ENCODE assay signal across 8 cellular contexts in the genomic region with DNA sequence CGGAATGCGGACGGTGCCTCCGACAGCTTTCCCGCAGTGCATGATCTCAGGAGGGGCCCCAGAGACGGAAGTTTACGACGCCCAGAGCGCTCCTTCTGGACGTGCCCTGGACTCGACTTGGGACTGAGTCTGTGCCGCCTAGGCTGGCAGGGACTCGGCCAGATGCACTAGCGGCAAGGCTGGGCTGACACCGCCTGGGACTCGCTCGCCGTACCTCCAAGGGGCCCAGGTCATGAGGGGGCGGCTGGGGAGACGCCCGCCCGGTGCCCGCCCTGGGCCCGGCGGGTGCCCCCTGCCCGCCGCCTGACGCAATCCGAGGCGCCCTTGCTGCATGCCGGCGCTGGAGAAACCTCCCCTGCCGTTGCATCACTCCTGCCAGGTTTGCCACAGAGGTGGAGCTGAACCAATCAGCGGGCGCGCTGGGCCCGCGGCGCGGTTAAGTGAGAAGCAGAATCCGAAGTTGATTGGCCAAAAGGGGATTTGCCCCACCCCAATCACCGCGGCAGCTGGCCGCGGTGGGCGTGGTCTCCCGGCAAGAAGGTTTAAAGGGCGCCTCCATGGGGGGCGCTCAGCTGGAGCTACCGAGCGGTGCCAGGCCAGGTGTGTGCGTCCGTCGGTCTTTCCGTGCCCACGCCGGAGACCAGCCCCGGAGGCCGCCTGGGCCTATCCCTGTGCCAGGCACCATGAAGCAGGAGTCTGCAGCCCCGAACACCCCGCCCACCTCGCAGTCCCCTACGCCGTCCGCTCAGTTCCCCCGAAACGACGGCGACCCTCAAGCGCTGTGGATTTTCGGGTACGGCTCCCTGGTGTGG. TPM values are rescaled to one million over a fixed set of nuclear protein-coding genes. Genes with fewer than 3 reads are reported as not detected.
DNase-seq lines count a peak whose midpoint lies in the region; ATAC-seq and TF ChIP-seq lines count a peak whose summit lies in the region.

A gene with protein sequence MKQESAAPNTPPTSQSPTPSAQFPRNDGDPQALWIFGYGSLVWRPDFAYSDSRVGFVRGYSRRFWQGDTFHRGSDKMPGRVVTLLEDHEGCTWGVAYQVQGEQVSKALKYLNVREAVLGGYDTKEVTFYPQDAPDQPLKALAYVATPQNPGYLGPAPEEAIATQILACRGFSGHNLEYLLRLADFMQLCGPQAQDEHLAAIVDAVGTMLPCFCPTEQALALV (plus strand): TSS at position 571 of the 812 bp plus-strand sequence. CDS start 113 bp downstream, at position 684.

- POLR2A ChIA-PET in activated CD4-positive, alpha-beta T cell treated with anti-CD3 and anti-CD28 coated beads, Interleukin-2, amount 10 ng/mL, durations not matched to agents 7 days and 5 days (lab: Charles Lee) = interaction anchor here (0.7 kb wide), 1 partner anchor 11 kb away, joined by 3 read pairs; no protein-coding TSS in a partner anchor

- DNase-seq in GM19240 (ENCODE audit: insufficient read length, low spot score) = peak; percentile 99
- DNase-seq in NCI-H524 treated with DMSO at 0.1 percent for 48 hours (lab: John Stamatoyannopoulos, UW) = peak; percentile 86
- DNase-seq in activated CD4-positive, alpha-beta T cell treated with anti-CD3 and anti-CD28 coated beads, Interleukin-2, amount 10 ng/mL, durations not matched to agents 7 days and 5 days = peak; percentile 98
- peak; percentile 97 for DNase-seq in stimulated activated CD4-positive, alpha-beta T cell treated with anti-CD3 and anti-CD28 coated beads, Interleukin-4, amount 100 ng/mL, for 1 hour

- ATAC-seq in HG03457 (IDR thresholded peaks at IDR 0.05; ENCODE audit: unreplicated experiment) = peak; percentile 80

- peak in 1 of 2 donors; percentile 10 for TF ChIP-seq RAD21 in liver (IDR thresholded peaks at IDR 0.05)

- under 1% methylated on average over 72 of the region's 72 CpGs for WGBS in liver

- H3K9me3 ChIP-seq in BLaER1 treated with 17β-estradiol and CSF1 and Interleukin-3, amounts not matched to agents 10 nM and 100 nM (replicated peaks in 1 of 11) = no peaks in the 10 kb centered on the region
- no peaks in the 10 kb centered on the region for H3K9me3 ChIP-seq in liver (ENCODE audit: control insufficient read depth in 4 of 4, low read length in 3 of 4)

- intact Hi-C loops in dendritic cell treated with granulocyte-macrophage colony-stimulating factor and Interleukin-4, amounts not matched to agents 40 ng/mL and 50 ng/mL, for 4 days (cut with micrococcal nuclease) = no loop called here

- no peak for TF ChIP-seq CTCF in liver (IDR thresholded peaks at IDR 0.05; ENCODE audit: low read depth, low read length, missing input control)

- CTCF ChIA-PET in activated CD4-positive, alpha-beta T cell treated with anti-CD3 and anti-CD28 coated beads, Interleukin-2, amount 10 ng/mL, durations not matched to agents 7 days and 5 days (lab: Charles Lee) = interaction anchor here (0.5 to 9.1 kb wide), 8 partner anchors 10 to 265 kb away, joined by 3 to 59 read pairs (median 8); no protein-coding TSS in a partner anchor

- peak within 1 kb of the TSS; percentile 94 for H3K27ac Mint-ChIP-seq in activated CD4-positive, alpha-beta T cell treated with anti-CD3 and anti-CD28 coated beads, Interleukin-2, amount 10 ng/mL, durations not matched to agents 7 days and 5 days
- H3K27ac Mint-ChIP-seq in dendritic cell treated with granulocyte-macrophage colony-stimulating factor and Interleukin-4, amounts not matched to agents 40 ng/mL and 50 ng/mL, for 4 days = peak within 1 kb of the TSS; percentile 42

- peak within 1 kb of the TSS; percentile 73 to 89 (median 81) for H3K9ac ChIP-seq in BLaER1 treated with 17β-estradiol and CSF1 and Interleukin-3, amounts not matched to agents 10 nM and 100 nM
- H3K9ac ChIP-seq in liver (ENCODE audit: low read depth in 1 of 2, low read length in 2 of 2) = peak within 1 kb of the TSS in 1 of 2 donors; percentile 83

- H3K4me3 ChIP-seq in BLaER1 treated with 17β-estradiol and CSF1 and Interleukin-3, amounts not matched to agents 10 nM and 100 nM = peak within 1 kb of the TSS; percentile 70 to 92 (median 79)
- H3K4me3 ChIP-seq in liver (ENCODE audit: low read depth in 1 of 3, low read length in 3 of 3) = peak within 1 kb of the TSS; percentile 62 to 86 (median 79)

- H3K9me3 Mint-ChIP-seq in activated CD4-positive, alpha-beta T cell treated with anti-CD3 and anti-CD28 coated beads, Interleukin-2, amount 10 ng/mL, durations not matched to agents 7 days and 5 days = no peaks in the 10 kb centered on the region
- no peaks in the 10 kb centered on the region for H3K9me3 Mint-ChIP-seq in dendritic cell treated with granulocyte-macrophage colony-stimulating factor and Interleukin-4, amounts not matched to agents 40 ng/mL and 50 ng/mL, for 4 days

- peak within 1 kb of the TSS; percentile 79 to 97 (median 91) for H3K4me2 ChIP-seq in BLaER1 treated with 17β-estradiol and CSF1 and Interleukin-3, amounts not matched to agents 10 nM and 100 nM

- peaks cover 57 to 71% (median 65%) of the 10 kb centered on the region in 10 experiments for H3K4me1 ChIP-seq in BLaER1 treated with 17β-estradiol and CSF1 and Interleukin-3, amounts not matched to agents 10 nM and 100 nM
- H3K4me1 ChIP-seq in liver (ENCODE audit: control insufficient read depth in 4 of 4, insufficient read depth in 4 of 4, low read length in 3 of 4) = peaks cover 8 to 38% (median 25%) of the 10 kb centered on the region in 4 donors

- no peaks in the 10 kb centered on the region for H3K27me3 ChIP-seq in BLaER1 treated with 17β-estradiol and CSF1 and Interleukin-3, amounts not matched to agents 10 nM and 100 nM
- no peaks in the 10 kb centered on the region for H3K27me3 ChIP-seq in liver (ENCODE audit: control insufficient read depth in 4 of 4, insufficient read depth in 4 of 4, low read length in 3 of 4)

- peak within 1 kb of the TSS; percentile 74 to 95 (median 84) for H3K27ac ChIP-seq in BLaER1 treated with 17β-estradiol and CSF1 and Interleukin-3, amounts not matched to agents 10 nM and 100 nM
- peak within 1 kb of the TSS; percentile 89 to 91 for H3K27ac ChIP-seq in liver (ENCODE audit: low read depth in 1 of 2, low read length in 2 of 2)

- H3K4me3 Mint-ChIP-seq in activated CD4-positive, alpha-beta T cell treated with anti-CD3 and anti-CD28 coated beads, Interleukin-2, amount 10 ng/mL, durations not matched to agents 7 days and 5 days = peak within 1 kb of the TSS; percentile 94
- H3K4me3 Mint-ChIP-seq in dendritic cell treated with granulocyte-macrophage colony-stimulating factor and Interleukin-4, amounts not matched to agents 40 ng/mL and 50 ng/mL, for 4 days = peak within 1 kb of the TSS; percentile 85

- no peaks in the 10 kb centered on the region for H3K27me3 Mint-ChIP-seq in activated CD4-positive, alpha-beta T cell treated with anti-CD3 and anti-CD28 coated beads, Interleukin-2, amount 10 ng/mL, durations not matched to agents 7 days and 5 days
- peaks cover 23% of the 10 kb centered on the region for H3K27me3 Mint-ChIP-seq in dendritic cell treated with granulocyte-macrophage colony-stimulating factor and Interleukin-4, amounts not matched to agents 40 ng/mL and 50 ng/mL, for 4 days

- H4K20me1 ChIP-seq in BLaER1 treated with 17β-estradiol and CSF1 and Interleukin-3, amounts not matched to agents 10 nM and 100 nM = peaks cover 0 to 46% (median 30%) of the 10 kb centered on the region in 11 experiments; a peak in 14 of 22 replicates

- peaks cover 15 to 33% (median 22%) of the 10 kb centered on the region in 11 experiments; a peak in 21 of 22 replicates for H3K36me3 ChIP-seq in BLaER1 treated with 17β-estradiol and CSF1 and Interleukin-3, amounts not matched to agents 10 nM and 100 nM
- no peaks in the 10 kb centered on the region for H3K36me3 ChIP-seq in liver (ENCODE audit: control insufficient read depth in 4 of 4, insufficient read depth in 3 of 4, low read depth in 1 of 4, low read length in 3 of 4)

- H3K4me1 Mint-ChIP-seq in activated CD4-positive, alpha-beta T cell treated with anti-CD3 and anti-CD28 coated beads, Interleukin-2, amount 10 ng/mL, durations not matched to agents 7 days and 5 days = peaks cover 39% of the 10 kb centered on the region
- peaks cover 22% of the 10 kb centered on the region for H3K4me1 Mint-ChIP-seq in dendritic cell treated with granulocyte-macrophage colony-stimulating factor and Interleukin-4, amounts not matched to agents 40 ng/mL and 50 ng/mL, for 4 days (ENCODE audit: low read depth)

- peaks cover 6% of the 10 kb centered on the region for H3K36me3 Mint-ChIP-seq in activated CD4-positive, alpha-beta T cell treated with anti-CD3 and anti-CD28 coated beads, Interleukin-2, amount 10 ng/mL, durations not matched to agents 7 days and 5 days (ENCODE audit: low read depth)
- H3K36me3 Mint-ChIP-seq in dendritic cell treated with granulocyte-macrophage colony-stimulating factor and Interleukin-4, amounts not matched to agents 40 ng/mL and 50 ng/mL, for 4 days (ENCODE audit: low read depth) = no peaks in the 10 kb centered on the region

TF ChIP-seq in liver, 16 proteins besides CTCF, POLR2A, EP300 and RAD21 (continues in another document):
- TF ChIP-seq SP1 (IDR thresholded peaks at IDR 0.05) = peak; percentile 79
- peak; percentile 7 to 15 for TF ChIP-seq RXRA (IDR thresholded peaks at IDR 0.05)
- no peak for TF ChIP-seq TAF1 (conservative IDR thresholded peaks at IDR 0.05)
- TF ChIP-seq YY1 (IDR thresholded peaks at IDR 0.05) = peak; percentile 49
- TF ChIP-seq, protein P1, sequence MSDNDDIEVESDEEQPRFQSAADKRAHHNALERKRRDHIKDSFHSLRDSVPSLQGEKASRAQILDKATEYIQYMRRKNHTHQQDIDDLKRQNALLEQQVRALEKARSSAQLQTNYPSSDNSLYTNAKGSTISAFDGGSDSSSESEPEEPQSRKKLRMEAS (IDR thresholded peaks at IDR 0.05) = no peak
- TF ChIP-seq HNF4A (conservative IDR thresholded peaks at IDR 0.05) = peak in 1 of 2 donors; percentile 34
- TF ChIP-seq, protein P2, sequence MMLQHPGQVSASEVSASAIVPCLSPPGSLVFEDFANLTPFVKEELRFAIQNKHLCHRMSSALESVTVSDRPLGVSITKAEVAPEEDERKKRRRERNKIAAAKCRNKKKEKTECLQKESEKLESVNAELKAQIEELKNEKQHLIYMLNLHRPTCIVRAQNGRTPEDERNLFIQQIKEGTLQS (IDR thresholded peaks at IDR 0.05) = peak; percentile 94

RNA-seq across cellular contexts. Expression of the gene that starts here (rescaled TPM):
- total RNA-seq in activated CD4-positive, alpha-beta T cell treated with anti-CD3 and anti-CD28 coated beads, Interleukin-2, amount 10 ng/mL, durations not matched to agents 7 days and 5 days = 1 to 10 TPM; 4.7 to 6.7 TPM
- 1 to 10 TPM in 1 of 2 donors, under 1 TPM in 1; 0.19 to 1.0 TPM for total RNA-seq in liver
- polyA plus RNA-seq in liver = 1 to 10 TPM; 1.2 to 3.5 TPM

Comparison
In these comparisons a context has a peak if more than half of its experiments do, and no peak if none do; other contexts are left out.
1. Peak in every context shown above with its lines: DNase-seq, ATAC-seq, H3K4me3 ChIP-seq and H3K27ac ChIP-seq.